ENCODE assay signal across 2 cellular contexts in the genomic region with DNA sequence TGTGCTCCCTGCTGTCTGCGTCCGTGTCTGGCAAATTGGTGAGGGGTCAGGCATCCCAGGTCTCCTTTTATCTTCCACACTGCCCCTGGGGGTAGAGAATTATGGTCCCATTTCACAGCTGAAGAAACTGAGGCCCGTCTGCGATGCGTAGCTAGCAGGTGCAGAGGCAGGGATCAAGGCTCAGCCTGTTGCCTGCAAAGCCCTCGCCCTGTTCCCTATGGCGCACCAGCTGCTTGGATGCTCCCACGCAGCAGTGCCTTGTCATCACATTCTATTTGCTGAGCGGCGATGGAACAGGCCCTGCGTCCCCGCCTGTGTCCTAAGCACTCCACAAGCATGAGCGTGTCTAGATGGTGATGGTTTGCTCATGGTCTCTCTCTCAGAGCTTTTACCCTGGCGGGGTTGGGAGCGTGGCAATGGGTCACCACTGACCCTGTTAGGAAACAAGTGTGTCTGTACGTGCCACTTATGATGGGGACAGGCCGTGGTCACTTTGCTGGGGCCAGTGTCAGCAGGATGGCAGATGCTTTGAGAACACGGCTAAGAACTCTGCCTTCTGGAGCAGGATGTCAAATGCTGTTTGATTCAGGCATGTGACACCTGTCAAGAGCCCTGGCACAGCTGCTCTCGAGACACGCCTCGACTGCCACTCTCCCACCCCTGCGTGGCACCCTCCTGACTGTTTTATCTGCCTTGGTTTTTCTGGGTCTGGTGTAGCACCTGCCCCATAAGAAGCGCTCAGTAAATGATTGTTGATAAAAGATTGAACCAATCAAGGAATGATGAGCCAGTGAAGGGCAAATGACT.
TF ChIP-seq lines count a peak whose summit lies in the region.

No MANE protein-coding gene starts in this region.

TF ChIP-seq in SK-N-SH, 30 proteins besides CTCF, POLR2A, EP300 and RAD21:
- no peak for TF ChIP-seq GATA2 (CRISPR knock-in tag; IDR thresholded peaks at IDR 0.05)
- TF ChIP-seq, protein P1, sequence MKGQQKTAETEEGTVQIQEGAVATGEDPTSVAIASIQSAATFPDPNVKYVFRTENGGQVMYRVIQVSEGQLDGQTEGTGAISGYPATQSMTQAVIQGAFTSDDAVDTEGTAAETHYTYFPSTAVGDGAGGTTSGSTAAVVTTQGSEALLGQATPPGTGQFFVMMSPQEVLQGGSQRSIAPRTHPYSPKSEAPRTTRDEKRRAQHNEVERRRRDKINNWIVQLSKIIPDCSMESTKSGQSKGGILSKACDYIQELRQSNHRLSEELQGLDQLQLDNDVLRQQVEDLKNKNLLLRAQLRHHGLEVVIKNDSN (IDR thresholded peaks at IDR 0.05; ENCODE audit: borderline replicate concordance, low read depth): no peak
- TF ChIP-seq NRF1 (IDR thresholded peaks at IDR 0.05; ENCODE audit: low read depth, low read length): no peak
- no peak for TF ChIP-seq FOXJ3 (CRISPR knock-in tag; IDR thresholded peaks at IDR 0.05)
- TF ChIP-seq, protein P2, sequence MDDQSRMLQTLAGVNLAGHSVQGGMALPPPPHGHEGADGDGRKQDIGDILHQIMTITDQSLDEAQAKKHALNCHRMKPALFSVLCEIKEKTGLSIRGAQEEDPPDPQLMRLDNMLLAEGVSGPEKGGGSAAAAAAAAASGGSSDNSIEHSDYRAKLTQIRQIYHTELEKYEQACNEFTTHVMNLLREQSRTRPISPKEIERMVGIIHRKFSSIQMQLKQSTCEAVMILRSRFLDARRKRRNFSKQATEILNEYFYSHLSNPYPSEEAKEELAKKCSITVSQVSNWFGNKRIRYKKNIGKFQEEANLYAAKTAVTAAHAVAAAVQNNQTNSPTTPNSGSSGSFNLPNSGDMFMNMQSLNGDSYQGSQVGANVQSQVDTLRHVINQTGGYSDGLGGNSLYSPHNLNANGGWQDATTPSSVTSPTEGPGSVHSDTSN (IDR thresholded peaks at IDR 0.05): no peak
- TF ChIP-seq, protein P3, sequence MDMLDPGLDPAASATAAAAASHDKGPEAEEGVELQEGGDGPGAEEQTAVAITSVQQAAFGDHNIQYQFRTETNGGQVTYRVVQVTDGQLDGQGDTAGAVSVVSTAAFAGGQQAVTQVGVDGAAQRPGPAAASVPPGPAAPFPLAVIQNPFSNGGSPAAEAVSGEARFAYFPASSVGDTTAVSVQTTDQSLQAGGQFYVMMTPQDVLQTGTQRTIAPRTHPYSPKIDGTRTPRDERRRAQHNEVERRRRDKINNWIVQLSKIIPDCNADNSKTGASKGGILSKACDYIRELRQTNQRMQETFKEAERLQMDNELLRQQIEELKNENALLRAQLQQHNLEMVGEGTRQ (IDR thresholded peaks at IDR 0.05; ENCODE audit: borderline replicate concordance, low read depth, low read length): no peak

TF ChIP-seq in SK-N-SH treated with all-trans-retinoic acid at 6 μM for 48 hours, 23 proteins besides CTCF, POLR2A, EP300 and RAD21:
- no peak for TF ChIP-seq ZNF565 (CRISPR knock-in tag; conservative IDR thresholded peaks at IDR 0.05; ENCODE audit: low read depth)
- TF ChIP-seq, protein P4, sequence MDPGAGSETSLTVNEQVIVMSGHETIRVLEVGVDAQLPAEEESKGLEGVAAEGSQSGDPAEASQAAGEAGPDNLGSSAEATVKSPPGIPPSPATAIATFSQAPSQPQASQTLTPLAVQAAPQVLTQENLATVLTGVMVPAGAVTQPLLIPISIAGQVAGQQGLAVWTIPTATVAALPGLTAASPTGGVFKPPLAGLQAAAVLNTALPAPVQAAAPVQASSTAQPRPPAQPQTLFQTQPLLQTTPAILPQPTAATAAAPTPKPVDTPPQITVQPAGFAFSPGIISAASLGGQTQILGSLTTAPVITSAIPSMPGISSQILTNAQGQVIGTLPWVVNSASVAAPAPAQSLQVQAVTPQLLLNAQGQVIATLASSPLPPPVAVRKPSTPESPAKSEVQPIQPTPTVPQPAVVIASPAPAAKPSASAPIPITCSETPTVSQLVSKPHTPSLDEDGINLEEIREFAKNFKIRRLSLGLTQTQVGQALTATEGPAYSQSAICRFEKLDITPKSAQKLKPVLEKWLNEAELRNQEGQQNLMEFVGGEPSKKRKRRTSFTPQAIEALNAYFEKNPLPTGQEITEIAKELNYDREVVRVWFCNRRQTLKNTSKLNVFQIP (CRISPR knock-in tag; IDR thresholded peaks at IDR 0.05; ENCODE audit: borderline replicate concordance, low read depth): no peak
- TF ChIP-seq ZFP3 (CRISPR knock-in tag; IDR thresholded peaks at IDR 0.05): no peak
- TF ChIP-seq ESRRG (CRISPR knock-in tag; IDR thresholded peaks at IDR 0.05): no peak
- no peak for TF ChIP-seq BACH2 (CRISPR knock-in tag; IDR thresholded peaks at IDR 0.05; ENCODE audit: borderline replicate concordance)
- TF ChIP-seq ARNTL (CRISPR knock-in tag; IDR thresholded peaks at IDR 0.05; ENCODE audit: borderline replicate concordance, low read depth): no peak
- no peak for TF ChIP-seq TCF4 (CRISPR knock-in tag; IDR thresholded peaks at IDR 0.05; ENCODE audit: borderline replicate concordance)
- TF ChIP-seq, protein P5, sequence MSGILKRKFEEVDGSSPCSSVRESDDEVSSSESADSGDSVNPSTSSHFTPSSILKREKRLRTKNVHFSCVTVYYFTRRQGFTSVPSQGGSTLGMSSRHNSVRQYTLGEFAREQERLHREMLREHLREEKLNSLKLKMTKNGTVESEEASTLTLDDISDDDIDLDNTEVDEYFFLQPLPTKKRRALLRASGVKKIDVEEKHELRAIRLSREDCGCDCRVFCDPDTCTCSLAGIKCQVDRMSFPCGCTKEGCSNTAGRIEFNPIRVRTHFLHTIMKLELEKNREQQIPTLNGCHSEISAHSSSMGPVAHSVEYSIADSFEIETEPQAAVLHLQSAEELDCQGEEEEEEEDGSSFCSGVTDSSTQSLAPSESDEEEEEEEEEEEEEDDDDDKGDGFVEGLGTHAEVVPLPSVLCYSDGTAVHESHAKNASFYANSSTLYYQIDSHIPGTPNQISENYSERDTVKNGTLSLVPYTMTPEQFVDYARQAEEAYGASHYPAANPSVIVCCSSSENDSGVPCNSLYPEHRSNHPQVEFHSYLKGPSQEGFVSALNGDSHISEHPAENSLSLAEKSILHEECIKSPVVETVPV (CRISPR knock-in tag; IDR thresholded peaks at IDR 0.05): no peak
- TF ChIP-seq ZNF8 (CRISPR knock-in tag; IDR thresholded peaks at IDR 0.05): no peak
- no peak for TF ChIP-seq TOX (CRISPR knock-in tag; IDR thresholded peaks at IDR 0.05; ENCODE audit: borderline replicate concordance)
- TF ChIP-seq ZNF70 (CRISPR knock-in tag; IDR thresholded peaks at IDR 0.05): no peak
- no peak for TF ChIP-seq PPARA (CRISPR knock-in tag; IDR thresholded peaks at IDR 0.05; ENCODE audit: borderline replicate concordance)
- no peak for TF ChIP-seq ISL1 (CRISPR knock-in tag; IDR thresholded peaks at IDR 0.05)
- no peak for TF ChIP-seq RARB (CRISPR knock-in tag; IDR thresholded peaks at IDR 0.05)
- no peak for TF ChIP-seq ZC3H10 (CRISPR knock-in tag; IDR thresholded peaks at IDR 0.05)
- no peak for TF ChIP-seq GLIS3 (CRISPR knock-in tag; IDR thresholded peaks at IDR 0.05)
- TF ChIP-seq SNAI2 (CRISPR knock-in tag; IDR thresholded peaks at IDR 0.05): no peak
